ENCODE assay signal across 19 cellular contexts in genomic region chr11:56855217-56855616, GRCh38.
A peak's percentile ranks its signal among the peaks of the same experiment; 100 is the strongest.
DNase-seq lines count a peak whose midpoint lies in the region; ATAC-seq, FAIRE-seq and TF ChIP-seq lines count a peak whose summit lies in the region.
"Had no signal": no experiment of that assay in that cellular context is flagged by ENCODE, and none has a peak within 500 bp of the region (broad histone marks: within the 10 kb centered on the region; RNA-seq: fewer than 3 reads in every experiment).

No MANE protein-coding gene starts in this region.

- H3K9me2 ChIP-seq in PC-9 (ENCODE audit: insufficient read depth), result no peaks in the 10 kb centered on the region

- no peak overlapping the region for H3K27ac Mint-ChIP-seq in T-cell
- H3K27ac Mint-ChIP-seq: CD4-positive, alpha-beta memory T cell; IgD-negative memory B cell had no signal

- no peak overlapping the region for H3K4me3 Mint-ChIP-seq in T-cell
- H3K4me3 Mint-ChIP-seq: CD4-positive, alpha-beta memory T cell; IgD-negative memory B cell had no signal

- H3K27me3 Mint-ChIP-seq in T-cell, result no peaks in the 10 kb centered on the region
- H3K27me3 Mint-ChIP-seq: CD4-positive, alpha-beta memory T cell; IgD-negative memory B cell had no signal

- H3K27me3 ChIP-seq in PC-9 (ENCODE audit: insufficient read depth, low read depth), result no peaks in the 10 kb centered on the region
- no peaks in the 10 kb centered on the region for H3K27me3 ChIP-seq in foreskin keratinocyte
- H3K27me3 ChIP-seq in pancreas, result no peaks in the 10 kb centered on the region
- no peaks in the 10 kb centered on the region for H3K27me3 ChIP-seq in osteoblast (ENCODE audit: insufficient read depth, low read length)
- H3K27me3 ChIP-seq: BE2C had no signal

- intact Hi-C loops in PC-9 (cut with micrococcal nuclease; ENCODE audit: unreplicated experiment), result no loop called here
- intact Hi-C loops in pancreas (cut with DNase I), result no loop called here

- peak overlapping the region; percentile 5; the same call in 1 of the 2 replicates for H2AFZ ChIP-seq in PC-9
- no peak overlapping the region for H2AFZ ChIP-seq in osteoblast (ENCODE audit: low read length)

- H3K79me2 ChIP-seq in PC-9 (ENCODE audit: low read depth) (no peaks in the 10 kb centered on the region), osteoblast (ENCODE audit: insufficient read depth, low read length) (no peaks in the 10 kb centered on the region)

- H3F3A ChIP-seq in PC-9 (ENCODE audit: insufficient read depth, low read depth), result no peaks in the 10 kb centered on the region

- POLR2A ChIA-PET in PC-9 (lab: Charles Lee; ENCODE audit: unreplicated experiment) (no interaction called here), T-cell (lab: Charles Lee) (no interaction called here)

- 0 out of 2 replicates have a peak, but pooled peaks cover 3% of the 10 kb centered on the region for H3K4me1 ChIP-seq in PC-9 (replicated peaks; ENCODE audit: insufficient read depth)
- no peaks in the 10 kb centered on the region for H3K4me1 ChIP-seq in foreskin keratinocyte
- H3K4me1 ChIP-seq in pancreas, result no peaks in the 10 kb centered on the region
- H3K4me1 ChIP-seq in osteoblast (ENCODE audit: insufficient read depth, low read length), result no peaks in the 10 kb centered on the region
- H3K4me1 ChIP-seq: BE2C had no signal

- CTCF ChIA-PET in PC-9 (lab: Charles Lee) (no interaction called here), T-cell (lab: Charles Lee) (no interaction called here)

- no peak overlapping the region for H3K27ac ChIP-seq in PC-9
- no peak overlapping the region for H3K27ac ChIP-seq in foreskin keratinocyte
- peak overlapping the region in 1 of 4 donors; percentile 19 for H3K27ac ChIP-seq in pancreas
- H3K27ac ChIP-seq in osteoblast (ENCODE audit: low read depth, low read length), result no peak overlapping the region
- H3K27ac ChIP-seq: C4-2B had no signal

- DNase-seq in PC-9 (no peak), foreskin keratinocyte (peak in 1 of 2 donors; percentile 57), pancreas (no peak), T-cell (no peak), osteoblast (ENCODE audit: insufficient read length, low spot score, missing footprints) (no peak)
- DNase-seq: BE2C; CD4-positive, alpha-beta memory T cell; DMS153; DMS79 treated with DMSO at 0.1 percent for 48 hours; EL had no signal

- H3K9me3 Mint-ChIP-seq in T-cell, result peaks cover under 1 to 5% (median 5%) of the 10 kb centered on the region in 3 donors

- no peaks in the 10 kb centered on the region for H3K4me1 Mint-ChIP-seq in T-cell
- H3K4me1 Mint-ChIP-seq: CD4-positive, alpha-beta memory T cell; IgD-negative memory B cell had no signal

- H4K20me1 ChIP-seq in PC-9 (ENCODE audit: insufficient read depth) (no peaks in the 10 kb centered on the region), osteoblast (ENCODE audit: insufficient read depth, low read length) (no peaks in the 10 kb centered on the region)

- H3K9me3 ChIP-seq in PC-9 (ENCODE audit: insufficient read depth, low read depth), result no peaks in the 10 kb centered on the region
- H3K9me3 ChIP-seq in pancreas, result no peaks in the 10 kb centered on the region
- no peaks in the 10 kb centered on the region for H3K9me3 ChIP-seq in osteoblast (ENCODE audit: low read depth, low read length)
- H3K9me3 ChIP-seq: BE2C had no signal

- H3K4me2 ChIP-seq in PC-9, result no peak overlapping the region
- H3K4me2 ChIP-seq in osteoblast (ENCODE audit: insufficient read depth, low read length), result no peak overlapping the region

- FAIRE-seq in pancreas (lab: Jason Lieb, UNC), result no peak
- FAIRE-seq: A204.1, D721Med, G401.6, GM12891 had no signal

- H3K36me3 ChIP-seq in PC-9 (ENCODE audit: low read depth), result no peaks in the 10 kb centered on the region
- no peaks in the 10 kb centered on the region for H3K36me3 ChIP-seq in pancreas
- no peaks in the 10 kb centered on the region for H3K36me3 ChIP-seq in osteoblast (ENCODE audit: insufficient read depth, low read length)
- H3K36me3 ChIP-seq: BE2C had no signal

- H3K36me3 Mint-ChIP-seq in T-cell, result no peaks in the 10 kb centered on the region
- H3K36me3 Mint-ChIP-seq: CD4-positive, alpha-beta memory T cell; IgD-negative memory B cell had no signal

- TF ChIP-seq CTCF in PC-9 (conservative IDR thresholded peaks at IDR 0.05), result no peak
- TF ChIP-seq CTCF in foreskin keratinocyte (conservative IDR thresholded peaks at IDR 0.05), result no peak
- TF ChIP-seq CTCF in pancreas (IDR thresholded peaks at IDR 0.05), result no peak
- no peak for TF ChIP-seq CTCF in osteoblast (IDR thresholded peaks at IDR 0.05; ENCODE audit: extremely low read depth, low read depth, low read length)

- WGBS in pancreas, 2 donors, result 46% methylated on average over 2 of the region's 2 CpGs

- no TSS peak for BruUV-seq in PC-9 (replicated peaks; lab: Mats Ljungman, UMichigan)

- ATAC-seq in foreskin keratinocyte, result peak; percentile 76
- ATAC-seq in pancreas, result peak in 3 of 4 donors; percentile 12 to 57 (median 37)
- ATAC-seq in T-cell (replicated peaks in 1 of 4), result no peak
- no peak for ATAC-seq in HG03108 (IDR thresholded peaks at IDR 0.05; ENCODE audit: unreplicated experiment)
- ATAC-seq in HG02840 (IDR thresholded peaks at IDR 0.05; ENCODE audit: low FRiP score, unreplicated experiment), result no peak
- ATAC-seq: HCT116 had no signal

- H3K4me3 ChIP-seq in PC-9, result no peak overlapping the region
- no peak overlapping the region for H3K4me3 ChIP-seq in pancreas
- H3K4me3 ChIP-seq in osteoblast (ENCODE audit: insufficient read depth, low read length), result no peak overlapping the region

Comparison
In these comparisons a context has a peak if more than half of its experiments do, and no peak if none do; other contexts are left out.
1. ATAC-seq: peak in foreskin keratinocyte (single experiment) and pancreas (3 of 4); none in T-cell (0 of 4), HG03108 (single experiment) and HG02840 (single experiment).